In the genomic region with DNA sequence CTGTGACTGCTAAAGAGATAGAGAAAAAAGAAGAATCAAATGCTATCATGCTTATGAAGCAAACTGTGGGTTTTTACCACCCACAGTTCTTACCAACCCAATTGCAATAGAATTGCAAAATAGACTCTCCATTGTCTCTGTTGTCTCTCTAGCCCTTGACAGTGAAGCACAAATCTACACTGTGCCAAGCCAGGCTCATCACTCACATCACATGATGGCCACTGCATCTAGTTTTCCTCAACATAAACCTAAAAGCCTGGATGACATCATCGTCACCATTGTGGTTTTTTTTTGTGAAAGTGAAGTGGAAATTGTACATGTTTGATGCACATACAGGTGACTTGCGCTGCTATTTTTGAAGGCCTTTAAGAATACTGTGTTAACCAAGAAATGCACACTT, we compare ENCODE assay signal across 1 cellular context.
A peak's percentile ranks its signal among the peaks of the same experiment; 100 is the strongest.
TF ChIP-seq lines count a peak whose summit lies in the region.

No MANE protein-coding gene starts in this region.

TF ChIP-seq in GM12878, 131 proteins besides CTCF, POLR2A, EP300 and RAD21 (continued from another document):
- TF ChIP-seq, protein P1, sequence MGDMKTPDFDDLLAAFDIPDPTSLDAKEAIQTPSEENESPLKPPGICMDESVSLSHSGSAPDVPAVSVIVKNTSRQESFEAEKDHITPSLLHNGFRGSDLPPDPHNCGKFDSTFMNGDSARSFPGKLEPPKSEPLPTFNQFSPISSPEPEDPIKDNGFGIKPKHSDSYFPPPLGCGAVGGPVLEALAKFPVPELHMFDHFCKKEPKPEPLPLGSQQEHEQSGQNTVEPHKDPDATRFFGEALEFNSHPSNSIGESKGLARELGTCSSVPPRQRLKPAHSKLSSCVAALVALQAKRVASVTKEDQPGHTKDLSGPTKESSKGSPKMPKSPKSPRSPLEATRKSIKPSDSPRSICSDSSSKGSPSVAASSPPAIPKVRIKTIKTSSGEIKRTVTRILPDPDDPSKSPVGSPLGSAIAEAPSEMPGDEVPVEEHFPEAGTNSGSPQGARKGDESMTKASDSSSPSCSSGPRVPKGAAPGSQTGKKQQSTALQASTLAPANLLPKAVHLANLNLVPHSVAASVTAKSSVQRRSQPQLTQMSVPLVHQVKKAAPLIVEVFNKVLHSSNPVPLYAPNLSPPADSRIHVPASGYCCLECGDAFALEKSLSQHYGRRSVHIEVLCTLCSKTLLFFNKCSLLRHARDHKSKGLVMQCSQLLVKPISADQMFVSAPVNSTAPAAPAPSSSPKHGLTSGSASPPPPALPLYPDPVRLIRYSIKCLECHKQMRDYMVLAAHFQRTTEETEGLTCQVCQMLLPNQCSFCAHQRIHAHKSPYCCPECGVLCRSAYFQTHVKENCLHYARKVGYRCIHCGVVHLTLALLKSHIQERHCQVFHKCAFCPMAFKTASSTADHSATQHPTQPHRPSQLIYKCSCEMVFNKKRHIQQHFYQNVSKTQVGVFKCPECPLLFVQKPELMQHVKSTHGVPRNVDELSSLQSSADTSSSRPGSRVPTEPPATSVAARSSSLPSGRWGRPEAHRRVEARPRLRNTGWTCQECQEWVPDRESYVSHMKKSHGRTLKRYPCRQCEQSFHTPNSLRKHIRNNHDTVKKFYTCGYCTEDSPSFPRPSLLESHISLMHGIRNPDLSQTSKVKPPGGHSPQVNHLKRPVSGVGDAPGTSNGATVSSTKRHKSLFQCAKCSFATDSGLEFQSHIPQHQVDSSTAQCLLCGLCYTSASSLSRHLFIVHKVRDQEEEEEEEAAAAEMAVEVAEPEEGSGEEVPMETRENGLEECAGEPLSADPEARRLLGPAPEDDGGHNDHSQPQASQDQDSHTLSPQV (IDR thresholded peaks at IDR 0.05): no peak
- TF ChIP-seq, protein P2, sequence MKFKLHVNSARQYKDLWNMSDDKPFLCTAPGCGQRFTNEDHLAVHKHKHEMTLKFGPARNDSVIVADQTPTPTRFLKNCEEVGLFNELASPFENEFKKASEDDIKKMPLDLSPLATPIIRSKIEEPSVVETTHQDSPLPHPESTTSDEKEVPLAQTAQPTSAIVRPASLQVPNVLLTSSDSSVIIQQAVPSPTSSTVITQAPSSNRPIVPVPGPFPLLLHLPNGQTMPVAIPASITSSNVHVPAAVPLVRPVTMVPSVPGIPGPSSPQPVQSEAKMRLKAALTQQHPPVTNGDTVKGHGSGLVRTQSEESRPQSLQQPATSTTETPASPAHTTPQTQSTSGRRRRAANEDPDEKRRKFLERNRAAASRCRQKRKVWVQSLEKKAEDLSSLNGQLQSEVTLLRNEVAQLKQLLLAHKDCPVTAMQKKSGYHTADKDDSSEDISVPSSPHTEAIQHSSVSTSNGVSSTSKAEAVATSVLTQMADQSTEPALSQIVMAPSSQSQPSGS (IDR thresholded peaks at IDR 0.05; ENCODE audit: low read length): 0 out of 2 replicates have a peak, but pooled peaks have one; percentile 43
- peak; percentile 96 for TF ChIP-seq ATF7 (IDR thresholded peaks at IDR 0.05; ENCODE audit: low read depth)
